Comparison of ENCODE assay signal across 7 cellular contexts in the genomic region with DNA sequence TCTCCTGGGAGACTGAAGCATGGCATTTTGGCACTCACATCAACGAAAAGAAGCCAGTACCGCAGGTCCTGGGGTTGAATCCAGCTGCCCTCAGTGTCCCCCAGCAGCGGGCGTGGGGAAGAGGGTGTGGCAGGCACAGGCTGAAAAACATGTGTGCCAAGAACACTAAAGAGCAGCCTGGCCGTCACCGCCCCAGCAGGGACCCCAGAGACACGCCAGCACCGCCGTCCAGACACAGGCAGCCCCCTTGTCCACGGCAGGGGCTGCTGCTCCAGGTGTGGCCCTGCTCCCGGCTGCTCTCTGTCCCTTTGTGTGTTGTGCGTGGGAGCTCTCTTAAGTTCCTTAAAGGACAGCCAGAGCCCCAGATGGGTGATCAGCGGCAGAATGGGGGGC. TPM values are rescaled to one million over a fixed set of nuclear protein-coding genes. Genes with fewer than 3 reads are reported as not detected.
DNase-seq lines count a peak whose midpoint lies in the region; ATAC-seq and TF ChIP-seq lines count a peak whose summit lies in the region.

No MANE protein-coding gene starts in this region.

- intact Hi-C loops in esophagus squamous epithelium (cut with DNase I): no loop called here

- H3K27me3 ChIP-seq in SJSA1 (replicated peaks) (no peaks in the 10 kb centered on the region), esophagus squamous epithelium (no peaks in the 10 kb centered on the region), osteoblast (ENCODE audit: insufficient read depth, low read length) (no peaks in the 10 kb centered on the region)

- no peaks in the 10 kb centered on the region for H3K79me2 ChIP-seq in osteoblast (ENCODE audit: insufficient read depth, low read length)

- peak overlapping the region; percentile 98 for H3K4me2 ChIP-seq in osteoblast (ENCODE audit: insufficient read depth, low read length)

- H3K4me3 ChIP-seq in SJSA1 (peak overlapping the region; percentile 85), esophagus squamous epithelium (peak overlapping the region; percentile 73 to 92 (median 82)), osteoblast (ENCODE audit: insufficient read depth, low read length) (peak overlapping the region; percentile 91)

- 0 to 2% methylated on average over 3 to 10 of the region's 13 CpGs for WGBS in esophagus squamous epithelium, 2 donors

- H3K4me1 ChIP-seq in SJSA1 (replicated peaks): peaks cover 21% of the 10 kb centered on the region
- peaks cover 19 to 32% (median 21%) of the 10 kb centered on the region in 3 donors for H3K4me1 ChIP-seq in esophagus squamous epithelium
- H3K4me1 ChIP-seq in osteoblast (ENCODE audit: insufficient read depth, low read length): peaks cover 14% of the 10 kb centered on the region

- H3K9me3 ChIP-seq in SJSA1 (replicated peaks) (no peaks in the 10 kb centered on the region), esophagus squamous epithelium (no peaks in the 10 kb centered on the region), osteoblast (ENCODE audit: low read depth, low read length) (no peaks in the 10 kb centered on the region)

- no peak overlapping the region for H3K27ac ChIP-seq in SJSA1
- peak overlapping the region; percentile 62 to 79 (median 73) for H3K27ac ChIP-seq in esophagus squamous epithelium
- peak overlapping the region; percentile 28 for H3K27ac ChIP-seq in osteoblast (ENCODE audit: low read depth, low read length)

- peak overlapping the region; percentile 98 for H2AFZ ChIP-seq in osteoblast (ENCODE audit: low read length)

- H3K36me3 ChIP-seq in SJSA1: peaks cover 10% of the 10 kb centered on the region
- H3K36me3 ChIP-seq in esophagus squamous epithelium: peaks cover 0 to 30% (median 0%) of the 10 kb centered on the region in 3 donors
- no peaks in the 10 kb centered on the region for H3K36me3 ChIP-seq in osteoblast (ENCODE audit: insufficient read depth, low read length)

- H4K20me1 ChIP-seq in osteoblast (ENCODE audit: insufficient read depth, low read length): peaks cover 7% of the 10 kb centered on the region

- ATAC-seq in GM21723 (IDR thresholded peaks at IDR 0.05; ENCODE audit: unreplicated experiment): peak; percentile 13

- TF ChIP-seq POLR2A in esophagus squamous epithelium (IDR thresholded peaks at IDR 0.05): no peak

- DNase-seq in SJSA1 (ENCODE audit: low read depth in 1 of 2, low spot score in 2 of 2) (no peak), esophagus squamous epithelium (lab: John Stamatoyannopoulos, UW) (no peak), osteoblast (ENCODE audit: insufficient read length, low spot score, missing footprints) (peak; percentile 82), GOT3 (lab: John Stamatoyannopoulos, UW) (no peak), NCI-H510A treated with DMSO at 0.1 percent for 48 hours (lab: John Stamatoyannopoulos, UW) (no peak)
- no peak for DNase-seq in activated effector memory CD4-positive, alpha-beta T cell treated with Interleukin-2 at 50 U/mL for 16 hours

- TF ChIP-seq CTCF in esophagus squamous epithelium (IDR thresholded peaks at IDR 0.05) (no peak), osteoblast (IDR thresholded peaks at IDR 0.05; ENCODE audit: extremely low read depth, low read depth, low read length) (no peak)

RNA-seq across cellular contexts. Expression of a gene that starts 0.6 kb away (rescaled TPM):
- 1.8 and 8.5 TPM in 2 replicates for total RNA-seq in SJSA1 (2014; rRNA removed; shearing (Covaris generic))
- total RNA-seq in esophagus squamous epithelium: 10 to 100 TPM in 1 of 4 donors, 1 to 10 TPM in 3; 6.9 to 29.9 (median 7.8) TPM
- 8.3 and 9.1 TPM in 2 replicates for total RNA-seq in osteoblast

RNA-seq across cellular contexts. Expression of a gene that starts 37.4 kb away (rescaled TPM):
- 13.0 and 20.5 TPM in 2 replicates for total RNA-seq in SJSA1 (2014; rRNA removed; shearing (Covaris generic))
- total RNA-seq in esophagus squamous epithelium (10 to 100 TPM in 1 of 4 donors, 1 to 10 TPM in 3; 3.3 to 16.2 (median 5.6) TPM), osteoblast (32.4 and 51.4 TPM in 2 replicates)
